8 cellular contexts compared by ENCODE assay signal in genomic region chr12:81759215-81759991, GRCh38. TPM values are rescaled to one million over a fixed set of nuclear protein-coding genes. Genes with fewer than 3 reads are reported as not detected.
A peak's percentile ranks its signal among the peaks of the same experiment; 100 is the strongest.
DNase-seq lines count a peak whose midpoint lies in the region; ATAC-seq and TF ChIP-seq lines count a peak whose summit lies in the region.

TSS of gene PPFIA2 (minus strand) at chr12:81759350.

- H4K20me1 ChIP-seq in BLaER1 treated with 17β-estradiol and CSF1 and Interleukin-3, amounts not matched to agents 10 nM and 100 nM, result no peaks in the 10 kb centered on the region

- H3K9me3 Mint-ChIP-seq in activated CD8-positive, alpha-beta memory T cell treated with anti-CD3 and anti-CD28 coated beads, Interleukin-2, amount 10 ng/mL, durations not matched to agents 7 days and 5 days (ENCODE audit: low read depth), result no peaks in the 10 kb centered on the region
- no peaks in the 10 kb centered on the region for H3K9me3 Mint-ChIP-seq in naive thymus-derived CD8-positive, alpha-beta T cell

- DNase-seq in M059J (ENCODE audit: low read depth), result peak; percentile 2
- DNase-seq in activated CD8-positive, alpha-beta memory T cell treated with anti-CD3 and anti-CD28 coated beads, Interleukin-2, amount 10 ng/mL, durations not matched to agents 7 days and 5 days, result no peak
- peak; percentile 16 for DNase-seq in fibroblast of the conjunctiva (ENCODE audit: low read depth)
- DNase-seq in naive thymus-derived CD8-positive, alpha-beta T cell, result peak in 8 of 10 donors; percentile 4 to 63 (median 18)
- DNase-seq in GM13977 (ENCODE audit: low spot score), result no peak

- no peak within 1 kb of the TSS for H3K4me3 Mint-ChIP-seq in activated CD8-positive, alpha-beta memory T cell treated with anti-CD3 and anti-CD28 coated beads, Interleukin-2, amount 10 ng/mL, durations not matched to agents 7 days and 5 days
- peak within 1 kb of the TSS; percentile 63 to 86 (median 80) for H3K4me3 Mint-ChIP-seq in naive thymus-derived CD8-positive, alpha-beta T cell

- H3K4me1 ChIP-seq in BLaER1 treated with 17β-estradiol and CSF1 and Interleukin-3, amounts not matched to agents 10 nM and 100 nM, result peaks cover 0 to 3% (median 0%) of the 10 kb centered on the region in 10 experiments; a peak in 1 of 20 replicates

- H3K27ac ChIP-seq in BLaER1 treated with 17β-estradiol and CSF1 and Interleukin-3, amounts not matched to agents 10 nM and 100 nM, result no peak within 1 kb of the TSS

- H3K9me3 ChIP-seq in BLaER1 treated with 17β-estradiol and CSF1 and Interleukin-3, amounts not matched to agents 10 nM and 100 nM (replicated peaks in 1 of 11), result peaks cover 0 to 15% (median 6%) of the 10 kb centered on the region in 11 experiments; a peak in 6 of 22 replicates

- H3K27me3 ChIP-seq in BLaER1 treated with 17β-estradiol and CSF1 and Interleukin-3, amounts not matched to agents 10 nM and 100 nM, result peaks cover 15 to 35% (median 27%) of the 10 kb centered on the region in 11 experiments

- H3K4me2 ChIP-seq in BLaER1 treated with 17β-estradiol and CSF1 and Interleukin-3, amounts not matched to agents 10 nM and 100 nM, result peak within 1 kb of the TSS; percentile 65 to 91 (median 79)

- CTCF ChIA-PET in activated CD8-positive, alpha-beta memory T cell treated with anti-CD3 and anti-CD28 coated beads, Interleukin-2, amount 10 ng/mL, durations not matched to agents 7 days and 5 days (lab: Charles Lee), result no interaction called here

- peak within 1 kb of the TSS; percentile 52 to 68 (median 58) for H3K4me3 ChIP-seq in BLaER1 treated with 17β-estradiol and CSF1 and Interleukin-3, amounts not matched to agents 10 nM and 100 nM

- H3K9ac ChIP-seq in BLaER1 treated with 17β-estradiol and CSF1 and Interleukin-3, amounts not matched to agents 10 nM and 100 nM, result peak within 1 kb of the TSS in 8 of 11 experiments; percentile 18 to 66 (median 41); a peak in 8 of 22 replicates

- ATAC-seq in activated CD8-positive, alpha-beta memory T cell treated with anti-CD3 and anti-CD28 coated beads, Interleukin-2, amount 10 ng/mL, durations not matched to agents 7 days and 5 days, result peak; percentile 33
- peak; percentile 80 to 82 for ATAC-seq in naive thymus-derived CD8-positive, alpha-beta T cell
- ATAC-seq in GM19035 (IDR thresholded peaks at IDR 0.05; ENCODE audit: unreplicated experiment), result no peak
- ATAC-seq in GM19328 (IDR thresholded peaks at IDR 0.05; ENCODE audit: unreplicated experiment), result no peak

- peaks cover 10% of the 10 kb centered on the region for H3K4me1 Mint-ChIP-seq in activated CD8-positive, alpha-beta memory T cell treated with anti-CD3 and anti-CD28 coated beads, Interleukin-2, amount 10 ng/mL, durations not matched to agents 7 days and 5 days
- H3K4me1 Mint-ChIP-seq in naive thymus-derived CD8-positive, alpha-beta T cell, result peaks cover 11 to 21% (median 14%) of the 10 kb centered on the region in 4 donors

- H3K36me3 Mint-ChIP-seq in activated CD8-positive, alpha-beta memory T cell treated with anti-CD3 and anti-CD28 coated beads, Interleukin-2, amount 10 ng/mL, durations not matched to agents 7 days and 5 days, result no peaks in the 10 kb centered on the region
- no peaks in the 10 kb centered on the region for H3K36me3 Mint-ChIP-seq in naive thymus-derived CD8-positive, alpha-beta T cell

- in situ Hi-C loops in GM13977 (cut with MboI; ENCODE audit: low pct_unique_long_range_greater_than_20kb, low sequenced_read_pairs, unreplicated experiment), result no loop called here

- POLR2A ChIA-PET in naive thymus-derived CD8-positive, alpha-beta T cell (lab: Charles Lee), result no interaction called here

- H3K27me3 Mint-ChIP-seq in activated CD8-positive, alpha-beta memory T cell treated with anti-CD3 and anti-CD28 coated beads, Interleukin-2, amount 10 ng/mL, durations not matched to agents 7 days and 5 days, result peaks cover 25% of the 10 kb centered on the region
- H3K27me3 Mint-ChIP-seq in naive thymus-derived CD8-positive, alpha-beta T cell, result peaks cover 20 to 50% (median 39%) of the 10 kb centered on the region in 5 donors

- H3K27ac Mint-ChIP-seq in activated CD8-positive, alpha-beta memory T cell treated with anti-CD3 and anti-CD28 coated beads, Interleukin-2, amount 10 ng/mL, durations not matched to agents 7 days and 5 days, result no peak within 1 kb of the TSS
- no peak within 1 kb of the TSS for H3K27ac Mint-ChIP-seq in naive thymus-derived CD8-positive, alpha-beta T cell

- TF ChIP-seq CTCF in GM13977 (IDR thresholded peaks at IDR 0.05; ENCODE audit: extremely low read depth, insufficient read depth, missing control alignments), result no peak

- no peaks in the 10 kb centered on the region for H3K36me3 ChIP-seq in BLaER1 treated with 17β-estradiol and CSF1 and Interleukin-3, amounts not matched to agents 10 nM and 100 nM

RNA-seq across cellular contexts. Expression of gene PPFIA2, which starts in this region (rescaled TPM):
- total RNA-seq in M059J (2014; rRNA removed; shearing (Covaris generic)), result not detected in 2 replicates
- not detected for total RNA-seq in activated CD8-positive, alpha-beta memory T cell treated with anti-CD3 and anti-CD28 coated beads, Interleukin-2, amount 10 ng/mL, durations not matched to agents 7 days and 5 days
- total RNA-seq in naive thymus-derived CD8-positive, alpha-beta T cell, result not detected
- polyA plus RNA-seq in naive thymus-derived CD8-positive, alpha-beta T cell, result not detected

Comparison
In these comparisons a context has a peak if more than half of its experiments do, and no peak if none do; other contexts are left out.
1. Peak in DNase-seq in M059J; RNA of the gene not detected or under 1 TPM.
2. Peak in ATAC-seq in activated CD8-positive, alpha-beta memory T cell treated with anti-CD3 and anti-CD28 coated beads, Interleukin-2, amount 10 ng/mL, durations not matched to agents 7 days and 5 days; RNA of the gene not detected or under 1 TPM.
3. Peak in DNase-seq and ATAC-seq in naive thymus-derived CD8-positive, alpha-beta T cell; RNA of the gene not detected or under 1 TPM.